ENCODE assay signal across 11 cellular contexts in genomic region chr14:55117816-55118441, GRCh38. TPM values are rescaled to one million over a fixed set of nuclear protein-coding genes. Genes with fewer than 3 reads are reported as not detected.
DNase-seq lines count a peak whose midpoint lies in the region; ATAC-seq, FAIRE-seq and TF ChIP-seq lines count a peak whose summit lies in the region.
"Had no signal": no experiment of that assay in that cellular context is flagged by ENCODE, and none has a peak within 500 bp of the region (broad histone marks: within the 10 kb centered on the region; RNA-seq: fewer than 3 reads in every experiment).

No MANE protein-coding gene starts in this region.

- peaks cover 5% of the 10 kb centered on the region for H3K36me3 Mint-ChIP-seq in endothelial cell (ENCODE audit: low read depth, unreplicated experiment)

- no peak overlapping the region for H2BK15ac ChIP-seq in mesenchymal stem cell (ENCODE audit: low read depth, poor library complexity, severe bottlenecking)

- H3K9me3 ChIP-seq in heart right ventricle, result no peaks in the 10 kb centered on the region
- no peaks in the 10 kb centered on the region for H3K9me3 ChIP-seq in mesenchymal stem cell (ENCODE audit: control insufficient read depth, low read length)

- intact Hi-C loops in heart right ventricle (cut with DNase I) (loop anchor here in 1 of 10 donors (2.0 kb wide), 1 partner anchor 15 kb away; no protein-coding TSS in a partner anchor), Right ventricle myocardium superior (cut with DNase I) (no loop called here)

- no peak overlapping the region for H3K27ac Mint-ChIP-seq in endothelial cell (ENCODE audit: unreplicated experiment)
- H3K27ac Mint-ChIP-seq: stimulated activated naive CD8-positive, alpha-beta T cell treated with anti-CD3 and anti-CD28 coated beads, Interleukin-15, amount 100 ng/mL, for 72 hours had no signal

- H3K36me3 ChIP-seq in heart right ventricle (no peaks in the 10 kb centered on the region), bronchial epithelial cell (ENCODE audit: control insufficient read depth, insufficient read depth, low read length) (no peaks in the 10 kb centered on the region), mesenchymal stem cell (ENCODE audit: control insufficient read depth in 1 of 2, insufficient read depth in 2 of 2, low read depth in 1 of 2, low read length in 2 of 2) (no peaks in the 10 kb centered on the region)

- H3K23ac ChIP-seq in mesenchymal stem cell (ENCODE audit: low read length in 2 of 2), result no peak overlapping the region

- H2BK12ac ChIP-seq in mesenchymal stem cell (ENCODE audit: low read length in 2 of 2), result peak overlapping the region in 1 of 2 experiments; percentile 70

- H3K4me1 ChIP-seq in heart right ventricle, result peaks cover 14 to 73% (median 69%) of the 10 kb centered on the region in 9 donors
- peaks cover 6% of the 10 kb centered on the region for H3K4me1 ChIP-seq in mesenchymal stem cell (ENCODE audit: control insufficient read depth, insufficient read depth, low read depth, low read length)

- H4K91ac ChIP-seq in mesenchymal stem cell (ENCODE audit: low read length), result no peak overlapping the region

- H3K4me2 ChIP-seq in mesenchymal stem cell (ENCODE audit: low read length, poor library complexity, severe bottlenecking), result no peak overlapping the region

- FAIRE-seq in bronchial epithelial cell (lab: Jason Lieb, UNC), result peak; percentile 50
- FAIRE-seq: kidney had no signal

- no peak overlapping the region for H2AFZ ChIP-seq in mesenchymal stem cell (ENCODE audit: low read depth, low read length)

- H3K4me3 ChIP-seq in heart right ventricle, result no peak overlapping the region
- no peak overlapping the region for H3K4me3 ChIP-seq in bronchial epithelial cell (ENCODE audit: low read depth, low read length)
- no peak overlapping the region for H3K4me3 ChIP-seq in mesenchymal stem cell (ENCODE audit: insufficient read depth in 1 of 2, low read depth in 1 of 2, low read length in 2 of 2)

- no peak overlapping the region for H3K14ac ChIP-seq in mesenchymal stem cell (ENCODE audit: low read length in 2 of 2)

- TF ChIP-seq CTCF in heart right ventricle (IDR thresholded peaks at IDR 0.05) (no peak), bronchial epithelial cell (IDR thresholded peaks at IDR 0.05; ENCODE audit: insufficient read depth, low read length, severe bottlenecking) (no peak), endothelial cell (IDR thresholded peaks at IDR 0.05; ENCODE audit: unreplicated experiment) (no peak)

- DNase-seq in heart right ventricle, result peak in 1 of 2 donors; percentile 61
- no peak for DNase-seq in Right ventricle myocardium superior
- peak; percentile 87 for DNase-seq in bronchial epithelial cell (ENCODE audit: low read depth)
- DNase-seq in mesenchymal stem cell, result peak; percentile 75
- no peak for DNase-seq in endothelial cell (ENCODE audit: low spot score)
- DNase-seq in activated T-cell treated with anti-CD3 and anti-CD28 coated beads, Interleukin-2, amount 50 U/mL, for 48 hours, result no peak
- no peak for DNase-seq in activated CD8-positive, alpha-beta memory T cell treated with anti-CD3 and anti-CD28 coated beads, Interleukin-2, amount 50 U/mL, for 48 hours
- DNase-seq: activated CD4-positive, alpha-beta T cell treated with anti-CD3 and anti-CD28 coated beads, Interleukin-2, amount 50 U/mL, for 1 hour; kidney; stimulated activated naive CD8-positive, alpha-beta T cell treated with anti-CD3 and anti-CD28 coated beads, Interleukin-15, amount 100 ng/mL, for 72 hours had no signal

- peak overlapping the region; percentile 16 to 23 for H3K18ac ChIP-seq in mesenchymal stem cell (ENCODE audit: low read depth in 1 of 2, low read length in 2 of 2)

- no peak overlapping the region for H2BK5ac ChIP-seq in mesenchymal stem cell (ENCODE audit: low read depth, low read length, poor library complexity, severe bottlenecking)

- H3K79me1 ChIP-seq in mesenchymal stem cell (replicated peaks; ENCODE audit: low read length, poor library complexity, severe bottlenecking), result no peaks in the 10 kb centered on the region

- no peaks in the 10 kb centered on the region for H3K27me3 ChIP-seq in heart right ventricle
- no peaks in the 10 kb centered on the region for H3K27me3 ChIP-seq in bronchial epithelial cell (ENCODE audit: control insufficient read depth, insufficient read depth, low read length)
- no peaks in the 10 kb centered on the region for H3K27me3 ChIP-seq in mesenchymal stem cell (ENCODE audit: control insufficient read depth in 1 of 2, insufficient read depth in 1 of 2, low read length in 2 of 2)

- peaks cover 5% of the 10 kb centered on the region for H3K27me3 Mint-ChIP-seq in endothelial cell (ENCODE audit: unreplicated experiment)

- 63 to 73% methylated on average over 7 of the region's 7 CpGs for WGBS in heart right ventricle, 2 donors
- WGBS in mesenchymal stem cell, result 88% methylated on average over 6 of the region's 7 CpGs

- H2AK5ac ChIP-seq in mesenchymal stem cell (ENCODE audit: low read length, severe bottlenecking), result no peak overlapping the region

- peaks cover 4% of the 10 kb centered on the region for H3K9me3 Mint-ChIP-seq in endothelial cell (ENCODE audit: unreplicated experiment)
- H3K9me3 Mint-ChIP-seq: stimulated activated naive CD8-positive, alpha-beta T cell treated with anti-CD3 and anti-CD28 coated beads, Interleukin-15, amount 100 ng/mL, for 72 hours had no signal

- ATAC-seq in heart right ventricle (peak in 7 of 8 donors; percentile 32 to 83 (median 60)), Right ventricle myocardium superior (ENCODE audit: poor library complexity) (no peak), HG02642 (IDR thresholded peaks at IDR 0.05; ENCODE audit: poor library complexity, unreplicated experiment) (no peak)
- ATAC-seq: stimulated activated naive CD8-positive, alpha-beta T cell treated with anti-CD3 and anti-CD28 coated beads, Interleukin-15, amount 100 ng/mL, for 72 hours had no signal

- H3K9ac ChIP-seq in mesenchymal stem cell (ENCODE audit: low read length), result peak overlapping the region; percentile 10

- H3K27ac ChIP-seq in heart right ventricle (peak overlapping the region; percentile 64 to 93 (median 88)), mesenchymal stem cell (ENCODE audit: low read length, poor library complexity, severe bottlenecking) (no peak overlapping the region)

- no peak overlapping the region for H2BK120ac ChIP-seq in mesenchymal stem cell (ENCODE audit: low read depth, low read length)

- H3K4ac ChIP-seq in mesenchymal stem cell (ENCODE audit: low read depth in 1 of 2, low read length in 2 of 2), result no peak overlapping the region

- no peak overlapping the region for H4K8ac ChIP-seq in mesenchymal stem cell (ENCODE audit: low read length)

- peaks cover 10% of the 10 kb centered on the region for H3K4me1 Mint-ChIP-seq in endothelial cell (ENCODE audit: unreplicated experiment)

- H3K4me3 Mint-ChIP-seq in endothelial cell (ENCODE audit: unreplicated experiment), result no peak overlapping the region
- H3K4me3 Mint-ChIP-seq: stimulated activated naive CD8-positive, alpha-beta T cell treated with anti-CD3 and anti-CD28 coated beads, Interleukin-15, amount 100 ng/mL, for 72 hours had no signal

RNA-seq across cellular contexts. Expression of gene LGALS3, which starts 11.1 kb away (rescaled TPM):
- total RNA-seq in heart right ventricle (100 to 1,000 TPM; 119 to 302 (median 168) TPM), Right ventricle myocardium superior (246 TPM), bronchial epithelial cell (198 and 253 TPM in 2 replicates), endothelial cell (ENCODE audit: unreplicated experiment) (4.1 TPM)
- polyA plus RNA-seq in heart right ventricle, result 100 to 1,000 TPM; 288 to 308 TPM
- polyA plus RNA-seq in mesenchymal stem cell (2013, experiment 1 of 2), result 172 TPM
- 175 TPM for polyA plus RNA-seq in mesenchymal stem cell (2013, experiment 2 of 2)

Comparison
In these comparisons a context has a peak if more than half of its experiments do, and no peak if none do; other contexts are left out.
1. ATAC-seq: peak in heart right ventricle (7 of 8); none in Right ventricle myocardium superior (single experiment) and HG02642 (single experiment).
2. DNase-seq: peak in bronchial epithelial cell (single experiment) and mesenchymal stem cell (single experiment); none in Right ventricle myocardium superior (single experiment), endothelial cell (single experiment), activated T-cell treated with anti-CD3 and anti-CD28 coated beads, Interleukin-2, amount 50 U/mL, for 48 hours (0 of 2) and activated CD8-positive, alpha-beta memory T cell treated with anti-CD3 and anti-CD28 coated beads, Interleukin-2, amount 50 U/mL, for 48 hours (single experiment).
3. RNA of gene LGALS3, which starts 11.1 kb away (total RNA-seq): 246 TPM in Right ventricle myocardium superior (single experiment), 198 to 253 TPM in bronchial epithelial cell and 119 to 302 TPM in heart right ventricle; 4.1 TPM in endothelial cell (single experiment); every median in the first group is over 10 times any median in the second.